In genomic region chr7:6167587-6168154, GRCh38 we compare ENCODE assay signal across 24 cellular contexts.
DNase-seq lines count a peak whose midpoint lies in the region; ATAC-seq and TF ChIP-seq lines count a peak whose summit lies in the region.
"Had no signal": no experiment of that assay in that cellular context is flagged by ENCODE, and none has a peak within 500 bp of the region (broad histone marks: within the 10 kb centered on the region; RNA-seq: fewer than 3 reads in every experiment).

No MANE protein-coding gene starts in this region.

- DNase-seq in CD14-positive monocyte (ENCODE audit: low spot score) (peak; percentile 21), heart left ventricle (no peak), progenitor cell of endocrine pancreas (ENCODE audit: low spot score, unreplicated experiment) (no peak), immature natural killer cell (no peak), activated T-cell treated with anti-CD3 and anti-CD28 coated beads for 4 hours (no peak)
- DNase-seq in activated CD4-positive, alpha-beta T cell treated with anti-CD3 and anti-CD28 coated beads for 1 hour: no peak
- DNase-seq: activated CD4-positive, alpha-beta T cell treated with anti-CD3 and anti-CD28 coated beads, Interleukin-2, amount 10 ng/mL, durations not matched to agents 7 days and 5 days; activated CD8-positive, alpha-beta memory T cell treated with anti-CD3 and anti-CD28 coated beads, Interleukin-2, amount 10 ng/mL, durations not matched to agents 7 days and 5 days; activated naive CD8-positive, alpha-beta T cell treated with anti-CD3 and anti-CD28 coated beads for 36 hours; CD4-positive, alpha-beta T cell; DMS 273 treated with DMSO at 0.1 percent for 48 hours; effector memory CD4-positive, alpha-beta T cell; foreskin keratinocyte; hippocampal formation; lower lobe of right lung; NCI-H524 treated with DMSO at 0.1 percent for 48 hours; Peyer's patch; stimulated activated CD4-positive, alpha-beta T cell treated with anti-CD3 and anti-CD28 coated beads, Interleukin-1b, Interleukin-23, amount 100 ng/mL, for 48 hours; testis had no signal

- H3K4me3 Mint-ChIP-seq in CD14-positive monocyte: no peak overlapping the region
- no peak overlapping the region for H3K4me3 Mint-ChIP-seq in activated T-helper 17 cell treated with anti-CD3 and anti-CD28 coated beads, Interleukin-2, amount 50 U/mL, for 72 hours
- no peak overlapping the region for H3K4me3 Mint-ChIP-seq in progenitor cell of endocrine pancreas (ENCODE audit: low read depth)
- no peak overlapping the region for H3K4me3 Mint-ChIP-seq in immature natural killer cell
- H3K4me3 Mint-ChIP-seq: activated CD4-positive, alpha-beta T cell treated with anti-CD3 and anti-CD28 coated beads, Interleukin-2, amount 10 ng/mL, durations not matched to agents 7 days and 5 days; activated CD8-positive, alpha-beta memory T cell treated with anti-CD3 and anti-CD28 coated beads, Interleukin-2, amount 10 ng/mL, durations not matched to agents 7 days and 5 days; activated naive CD8-positive, alpha-beta T cell treated with anti-CD3 and anti-CD28 coated beads for 36 hours; CD4-positive, alpha-beta T cell had no signal

- WGBS in heart left ventricle, 4 donors: 65 to 79% (median 77%) methylated on average over 11 to 12 of the region's 12 CpGs

- ATAC-seq in activated T-helper 17 cell treated with anti-CD3 and anti-CD28 coated beads, Interleukin-2, amount 50 U/mL, for 72 hours (replicated peaks): no peak
- ATAC-seq in heart left ventricle (peak in 2 of 4 donors; percentile 1 to 21), GM18873 (IDR thresholded peaks at IDR 0.05; ENCODE audit: low FRiP score, unreplicated experiment) (no peak)
- ATAC-seq: activated CD8-positive, alpha-beta memory T cell treated with anti-CD3 and anti-CD28 coated beads, Interleukin-2, amount 10 ng/mL, durations not matched to agents 7 days and 5 days; esophagus mucosa; foreskin keratinocyte; lower lobe of right lung had no signal

- H3K27ac Mint-ChIP-seq in CD14-positive monocyte (no peak overlapping the region), progenitor cell of endocrine pancreas (peak overlapping the region; percentile 81), immature natural killer cell (peak overlapping the region in 1 of 6 donors; percentile 24)
- peak overlapping the region; percentile 46 for H3K27ac Mint-ChIP-seq in activated T-helper 17 cell treated with anti-CD3 and anti-CD28 coated beads, Interleukin-2, amount 50 U/mL, for 72 hours
- H3K27ac Mint-ChIP-seq: activated CD4-positive, alpha-beta T cell treated with anti-CD3 and anti-CD28 coated beads, Interleukin-2, amount 10 ng/mL, durations not matched to agents 7 days and 5 days; activated CD8-positive, alpha-beta memory T cell treated with anti-CD3 and anti-CD28 coated beads, Interleukin-2, amount 10 ng/mL, durations not matched to agents 7 days and 5 days; activated naive CD8-positive, alpha-beta T cell treated with anti-CD3 and anti-CD28 coated beads for 36 hours; activated T-helper 2 cell treated with anti-CD3 and anti-CD28 coated beads, Interferon-gamma antibody, Interleukin-2, Interleukin-4, amounts not matched to agents 10 μg/mL and 5 μg/mL and 100 μg/mL, durations not matched to agents 14 hours and 24 hours and 36 hours; CD4-positive, alpha-beta T cell had no signal

- intact Hi-C loops in CD14-positive monocyte (cut with micrococcal nuclease) (loop anchor here (10.0 kb wide), 2 partner anchors 107 to 157 kb away; partner anchors contain the start of gene CYTH3 (in 1 of the 2)), heart left ventricle (cut with DNase I) (loop anchor here in 3 of 10 donors (5.0 to 10.0 kb wide), 3 partner anchors 95 to 267 kb away; partner anchors contain the start of gene CYTH3 (in 1 of the 3))

- peaks cover 0 to 81% (median 42%) of the 10 kb centered on the region in 9 donors for H3K36me3 ChIP-seq in heart left ventricle

- H3K4me1 Mint-ChIP-seq in CD14-positive monocyte: peaks cover under 1% of the 10 kb centered on the region
- H3K4me1 Mint-ChIP-seq in activated T-helper 17 cell treated with anti-CD3 and anti-CD28 coated beads, Interleukin-2, amount 50 U/mL, for 72 hours: peaks cover under 1% of the 10 kb centered on the region
- H3K4me1 Mint-ChIP-seq in progenitor cell of endocrine pancreas (ENCODE audit: low read depth): peaks cover 12% of the 10 kb centered on the region
- peaks cover 0 to 2% of the 10 kb centered on the region in 2 donors for H3K4me1 Mint-ChIP-seq in immature natural killer cell
- H3K4me1 Mint-ChIP-seq: activated naive CD8-positive, alpha-beta T cell treated with anti-CD3 and anti-CD28 coated beads for 36 hours had no signal

- no peak overlapping the region for H3K4me3 ChIP-seq in heart left ventricle
- H3K4me3 ChIP-seq: lower lobe of right lung, Peyer's patch, skin epidermis, testis had no signal

- H3K4me1 ChIP-seq in heart left ventricle: peaks cover under 1 to 79% (median 34%) of the 10 kb centered on the region in 12 donors
- H3K4me1 ChIP-seq: foreskin keratinocyte, lower lobe of right lung, Peyer's patch had no signal

- no peak for TF ChIP-seq POLR2A in heart left ventricle (IDR thresholded peaks at IDR 0.05)

- no peaks in the 10 kb centered on the region for H3K9me3 ChIP-seq in heart left ventricle
- H3K9me3 ChIP-seq: lower lobe of right lung, Peyer's patch, testis had no signal

- no peak for TF ChIP-seq CTCF in CD14-positive monocyte (IDR thresholded peaks at IDR 0.05)
- TF ChIP-seq CTCF in heart left ventricle (IDR thresholded peaks at IDR 0.05): no peak
- TF ChIP-seq CTCF in progenitor cell of endocrine pancreas (IDR thresholded peaks at IDR 0.05; ENCODE audit: unreplicated experiment): no peak

- H3K36me3 Mint-ChIP-seq in CD14-positive monocyte (peaks cover 27 to 49% of the 10 kb centered on the region in 2 donors), progenitor cell of endocrine pancreas (ENCODE audit: insufficient read depth) (peaks cover 8% of the 10 kb centered on the region), immature natural killer cell (peaks cover 0 to 11% (median 4%) of the 10 kb centered on the region in 3 donors)
- H3K36me3 Mint-ChIP-seq in activated T-helper 17 cell treated with anti-CD3 and anti-CD28 coated beads, Interleukin-2, amount 50 U/mL, for 72 hours (ENCODE audit: low read depth): no peaks in the 10 kb centered on the region
- H3K36me3 Mint-ChIP-seq: activated CD8-positive, alpha-beta memory T cell treated with anti-CD3 and anti-CD28 coated beads, Interleukin-2, amount 10 ng/mL, durations not matched to agents 7 days and 5 days; activated naive CD8-positive, alpha-beta T cell treated with anti-CD3 and anti-CD28 coated beads for 36 hours had no signal

- H3K9me3 Mint-ChIP-seq in CD14-positive monocyte: no peaks in the 10 kb centered on the region
- H3K9me3 Mint-ChIP-seq in activated T-helper 17 cell treated with anti-CD3 and anti-CD28 coated beads, Interleukin-2, amount 50 U/mL, for 72 hours: no peaks in the 10 kb centered on the region
- H3K9me3 Mint-ChIP-seq in progenitor cell of endocrine pancreas (ENCODE audit: low read depth): no peaks in the 10 kb centered on the region
- H3K9me3 Mint-ChIP-seq in immature natural killer cell: no peaks in the 10 kb centered on the region
- H3K9me3 Mint-ChIP-seq: activated CD4-positive, alpha-beta T cell treated with anti-CD3 and anti-CD28 coated beads, Interleukin-2, amount 10 ng/mL, durations not matched to agents 7 days and 5 days; activated naive CD8-positive, alpha-beta T cell treated with anti-CD3 and anti-CD28 coated beads for 36 hours; activated T-helper 2 cell treated with anti-CD3 and anti-CD28 coated beads, Interferon-gamma antibody, Interleukin-2, Interleukin-4, amounts not matched to agents 10 μg/mL and 5 μg/mL and 100 μg/mL, durations not matched to agents 14 hours and 24 hours and 36 hours; CD4-positive, alpha-beta T cell had no signal

- no peaks in the 10 kb centered on the region for H3K27me3 ChIP-seq in heart left ventricle
- H3K27me3 ChIP-seq: foreskin keratinocyte, Peyer's patch, testis had no signal

- H3K27me3 Mint-ChIP-seq in CD14-positive monocyte (ENCODE audit: low read depth in 3 of 3) (peaks cover 0 to 12% (median 4%) of the 10 kb centered on the region in 3 donors), progenitor cell of endocrine pancreas (no peaks in the 10 kb centered on the region), immature natural killer cell (ENCODE audit: low read depth in 3 of 3) (peaks cover 0 to 6% (median 0%) of the 10 kb centered on the region in 3 donors)
- no peaks in the 10 kb centered on the region for H3K27me3 Mint-ChIP-seq in activated T-helper 17 cell treated with anti-CD3 and anti-CD28 coated beads, Interleukin-2, amount 50 U/mL, for 72 hours
- H3K27me3 Mint-ChIP-seq: activated CD4-positive, alpha-beta T cell treated with anti-CD3 and anti-CD28 coated beads, Interleukin-2, amount 10 ng/mL, durations not matched to agents 7 days and 5 days; activated CD8-positive, alpha-beta memory T cell treated with anti-CD3 and anti-CD28 coated beads, Interleukin-2, amount 10 ng/mL, durations not matched to agents 7 days and 5 days; activated naive CD8-positive, alpha-beta T cell treated with anti-CD3 and anti-CD28 coated beads for 36 hours; CD4-positive, alpha-beta T cell had no signal

- H3K27ac ChIP-seq in heart left ventricle: peak overlapping the region in 10 of 12 donors; percentile 14 to 80 (median 64)
- H3K27ac ChIP-seq: foreskin keratinocyte, lower lobe of right lung, Peyer's patch, testis had no signal

Comparison
In these comparisons a context has a peak if more than half of its experiments do, and no peak if none do; other contexts are left out.
1. H3K27ac Mint-ChIP-seq: peak in activated T-helper 17 cell treated with anti-CD3 and anti-CD28 coated beads, Interleukin-2, amount 50 U/mL, for 72 hours (single experiment) and progenitor cell of endocrine pancreas (single experiment); none in CD14-positive monocyte (0 of 7).